ENCODE assay signal across 1 cellular context in the genomic region with DNA sequence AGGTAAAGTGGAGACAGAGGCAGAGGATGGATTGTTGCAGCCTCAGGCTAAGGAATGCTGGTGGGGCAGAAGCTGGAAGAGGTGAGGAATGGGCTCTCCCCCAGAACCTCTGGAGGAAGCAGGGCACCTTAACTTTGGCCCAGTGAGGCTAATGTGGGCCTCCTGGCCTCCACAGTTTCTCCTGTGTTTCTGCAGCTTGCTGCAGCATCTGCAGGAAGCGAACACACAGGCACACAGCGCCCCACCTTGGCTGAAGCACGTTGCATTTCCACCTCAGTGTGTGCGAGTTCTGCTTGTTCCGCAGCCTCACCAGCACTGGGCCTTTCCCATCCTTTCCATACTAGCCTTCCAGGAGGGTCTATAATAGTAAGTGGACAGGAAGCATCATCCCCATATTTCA.
TF ChIP-seq lines count a peak whose summit lies in the region.

No MANE protein-coding gene starts in this region.

TF ChIP-seq in GM23338, 12 proteins besides CTCF, POLR2A, EP300 and RAD21:
- TF ChIP-seq, protein P1, sequence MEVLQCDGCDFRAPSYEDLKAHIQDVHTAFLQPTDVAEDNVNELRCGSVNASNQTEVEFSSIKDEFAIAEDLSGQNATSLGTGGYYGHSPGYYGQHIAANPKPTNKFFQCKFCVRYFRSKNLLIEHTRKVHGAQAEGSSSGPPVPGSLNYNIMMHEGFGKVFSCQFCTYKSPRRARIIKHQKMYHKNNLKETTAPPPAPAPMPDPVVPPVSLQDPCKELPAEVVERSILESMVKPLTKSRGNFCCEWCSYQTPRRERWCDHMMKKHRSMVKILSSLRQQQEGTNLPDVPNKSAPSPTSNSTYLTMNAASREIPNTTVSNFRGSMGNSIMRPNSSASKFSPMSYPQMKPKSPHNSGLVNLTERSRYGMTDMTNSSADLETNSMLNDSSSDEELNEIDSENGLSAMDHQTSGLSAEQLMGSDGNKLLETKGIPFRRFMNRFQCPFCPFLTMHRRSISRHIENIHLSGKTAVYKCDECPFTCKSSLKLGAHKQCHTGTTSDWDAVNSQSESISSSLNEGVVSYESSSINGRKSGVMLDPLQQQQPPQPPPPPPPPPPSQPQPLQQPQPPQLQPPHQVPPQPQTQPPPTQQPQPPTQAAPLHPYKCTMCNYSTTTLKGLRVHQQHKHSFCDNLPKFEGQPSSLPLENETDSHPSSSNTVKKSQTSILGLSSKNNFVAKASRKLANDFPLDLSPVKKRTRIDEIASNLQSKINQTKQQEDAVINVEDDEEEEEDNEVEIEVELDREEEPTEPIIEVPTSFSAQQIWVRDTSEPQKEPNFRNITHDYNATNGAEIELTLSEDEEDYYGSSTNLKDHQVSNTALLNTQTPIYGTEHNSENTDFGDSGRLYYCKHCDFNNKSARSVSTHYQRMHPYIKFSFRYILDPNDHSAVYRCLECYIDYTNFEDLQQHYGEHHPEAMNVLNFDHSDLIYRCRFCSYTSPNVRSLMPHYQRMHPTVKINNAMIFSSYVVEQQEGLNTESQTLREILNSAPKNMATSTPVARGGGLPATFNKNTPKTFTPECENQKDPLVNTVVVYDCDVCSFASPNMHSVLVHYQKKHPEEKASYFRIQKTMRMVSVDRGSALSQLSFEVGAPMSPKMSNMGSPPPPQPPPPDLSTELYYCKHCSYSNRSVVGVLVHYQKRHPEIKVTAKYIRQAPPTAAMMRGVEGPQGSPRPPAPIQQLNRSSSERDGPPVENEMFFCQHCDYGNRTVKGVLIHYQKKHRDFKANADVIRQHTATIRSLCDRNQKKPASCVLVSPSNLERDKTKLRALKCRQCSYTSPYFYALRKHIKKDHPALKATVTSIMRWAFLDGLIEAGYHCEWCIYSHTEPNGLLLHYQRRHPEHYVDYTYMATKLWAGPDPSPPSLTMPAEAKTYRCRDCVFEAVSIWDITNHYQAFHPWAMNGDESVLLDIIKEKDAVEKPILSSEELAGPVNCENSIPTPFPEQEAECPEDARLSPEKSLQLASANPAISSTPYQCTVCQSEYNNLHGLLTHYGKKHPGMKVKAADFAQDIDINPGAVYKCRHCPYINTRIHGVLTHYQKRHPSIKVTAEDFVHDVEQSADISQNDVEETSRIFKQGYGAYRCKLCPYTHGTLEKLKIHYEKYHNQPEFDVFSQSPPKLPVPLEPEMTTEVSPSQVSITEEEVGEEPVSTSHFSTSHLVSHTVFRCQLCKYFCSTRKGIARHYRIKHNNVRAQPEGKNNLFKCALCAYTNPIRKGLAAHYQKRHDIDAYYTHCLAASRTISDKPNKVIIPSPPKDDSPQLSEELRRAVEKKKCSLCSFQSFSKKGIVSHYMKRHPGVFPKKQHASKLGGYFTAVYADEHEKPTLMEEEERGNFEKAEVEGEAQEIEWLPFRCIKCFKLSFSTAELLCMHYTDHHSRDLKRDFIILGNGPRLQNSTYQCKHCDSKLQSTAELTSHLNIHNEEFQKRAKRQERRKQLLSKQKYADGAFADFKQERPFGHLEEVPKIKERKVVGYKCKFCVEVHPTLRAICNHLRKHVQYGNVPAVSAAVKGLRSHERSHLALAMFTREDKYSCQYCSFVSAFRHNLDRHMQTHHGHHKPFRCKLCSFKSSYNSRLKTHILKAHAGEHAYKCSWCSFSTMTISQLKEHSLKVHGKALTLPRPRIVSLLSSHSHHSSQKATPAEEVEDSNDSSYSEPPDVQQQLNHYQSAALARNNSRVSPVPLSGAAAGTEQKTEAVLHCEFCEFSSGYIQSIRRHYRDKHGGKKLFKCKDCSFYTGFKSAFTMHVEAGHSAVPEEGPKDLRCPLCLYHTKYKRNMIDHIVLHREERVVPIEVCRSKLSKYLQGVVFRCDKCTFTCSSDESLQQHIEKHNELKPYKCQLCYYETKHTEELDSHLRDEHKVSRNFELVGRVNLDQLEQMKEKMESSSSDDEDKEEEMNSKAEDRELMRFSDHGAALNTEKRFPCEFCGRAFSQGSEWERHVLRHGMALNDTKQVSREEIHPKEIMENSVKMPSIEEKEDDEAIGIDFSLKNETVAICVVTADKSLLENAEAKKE (CRISPR knock-in tag; IDR thresholded peaks at IDR 0.05) = no peak
- TF ChIP-seq EZH2phosphoT487 (IDR thresholded peaks at IDR 0.05; ENCODE audit: unreplicated experiment) (no peak), ZNF114 (CRISPR knock-in tag; IDR thresholded peaks at IDR 0.05) (no peak), POLR2AphosphoS5 (IDR thresholded peaks at IDR 0.05; ENCODE audit: low read depth) (no peak), STAT1 (IDR thresholded peaks at IDR 0.05; ENCODE audit: unreplicated experiment) (no peak), JUNB (IDR thresholded peaks at IDR 0.05; ENCODE audit: unreplicated experiment) (no peak), ZNF331 (CRISPR knock-in tag; IDR thresholded peaks at IDR 0.05; ENCODE audit: low read depth) (no peak)
- TF ChIP-seq, protein P2, sequence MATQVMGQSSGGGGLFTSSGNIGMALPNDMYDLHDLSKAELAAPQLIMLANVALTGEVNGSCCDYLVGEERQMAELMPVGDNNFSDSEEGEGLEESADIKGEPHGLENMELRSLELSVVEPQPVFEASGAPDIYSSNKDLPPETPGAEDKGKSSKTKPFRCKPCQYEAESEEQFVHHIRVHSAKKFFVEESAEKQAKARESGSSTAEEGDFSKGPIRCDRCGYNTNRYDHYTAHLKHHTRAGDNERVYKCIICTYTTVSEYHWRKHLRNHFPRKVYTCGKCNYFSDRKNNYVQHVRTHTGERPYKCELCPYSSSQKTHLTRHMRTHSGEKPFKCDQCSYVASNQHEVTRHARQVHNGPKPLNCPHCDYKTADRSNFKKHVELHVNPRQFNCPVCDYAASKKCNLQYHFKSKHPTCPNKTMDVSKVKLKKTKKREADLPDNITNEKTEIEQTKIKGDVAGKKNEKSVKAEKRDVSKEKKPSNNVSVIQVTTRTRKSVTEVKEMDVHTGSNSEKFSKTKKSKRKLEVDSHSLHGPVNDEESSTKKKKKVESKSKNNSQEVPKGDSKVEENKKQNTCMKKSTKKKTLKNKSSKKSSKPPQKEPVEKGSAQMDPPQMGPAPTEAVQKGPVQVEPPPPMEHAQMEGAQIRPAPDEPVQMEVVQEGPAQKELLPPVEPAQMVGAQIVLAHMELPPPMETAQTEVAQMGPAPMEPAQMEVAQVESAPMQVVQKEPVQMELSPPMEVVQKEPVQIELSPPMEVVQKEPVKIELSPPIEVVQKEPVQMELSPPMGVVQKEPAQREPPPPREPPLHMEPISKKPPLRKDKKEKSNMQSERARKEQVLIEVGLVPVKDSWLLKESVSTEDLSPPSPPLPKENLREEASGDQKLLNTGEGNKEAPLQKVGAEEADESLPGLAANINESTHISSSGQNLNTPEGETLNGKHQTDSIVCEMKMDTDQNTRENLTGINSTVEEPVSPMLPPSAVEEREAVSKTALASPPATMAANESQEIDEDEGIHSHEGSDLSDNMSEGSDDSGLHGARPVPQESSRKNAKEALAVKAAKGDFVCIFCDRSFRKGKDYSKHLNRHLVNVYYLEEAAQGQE (IDR thresholded peaks at IDR 0.05; ENCODE audit: unreplicated experiment) = no peak
- TF ChIP-seq, protein P3, sequence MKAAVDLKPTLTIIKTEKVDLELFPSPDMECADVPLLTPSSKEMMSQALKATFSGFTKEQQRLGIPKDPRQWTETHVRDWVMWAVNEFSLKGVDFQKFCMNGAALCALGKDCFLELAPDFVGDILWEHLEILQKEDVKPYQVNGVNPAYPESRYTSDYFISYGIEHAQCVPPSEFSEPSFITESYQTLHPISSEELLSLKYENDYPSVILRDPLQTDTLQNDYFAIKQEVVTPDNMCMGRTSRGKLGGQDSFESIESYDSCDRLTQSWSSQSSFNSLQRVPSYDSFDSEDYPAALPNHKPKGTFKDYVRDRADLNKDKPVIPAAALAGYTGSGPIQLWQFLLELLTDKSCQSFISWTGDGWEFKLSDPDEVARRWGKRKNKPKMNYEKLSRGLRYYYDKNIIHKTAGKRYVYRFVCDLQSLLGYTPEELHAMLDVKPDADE (IDR thresholded peaks at IDR 0.05) = no peak
